14 cellular contexts compared by ENCODE assay signal in the genomic region with DNA sequence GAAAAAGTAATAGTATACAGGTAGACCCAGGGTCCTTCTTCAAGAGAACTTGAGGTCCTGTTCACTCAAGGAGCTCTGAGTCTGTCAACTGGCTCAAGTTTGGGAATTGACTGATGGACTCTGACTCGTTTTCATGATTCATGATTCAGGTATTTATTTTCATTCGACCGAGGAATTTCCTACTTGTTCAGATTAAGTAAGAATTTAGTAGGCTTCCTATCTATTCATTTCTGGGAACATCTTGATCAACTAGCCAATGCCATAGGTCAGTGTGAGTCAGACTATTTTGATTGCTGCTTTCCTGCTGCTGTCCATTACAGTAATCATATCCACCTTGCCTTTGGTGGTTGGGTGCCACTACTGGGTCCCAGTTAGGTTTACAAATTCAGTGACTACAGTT. TPM values are rescaled to one million over a fixed set of nuclear protein-coding genes. Genes with fewer than 3 reads are reported as not detected.
DNase-seq lines count a peak whose midpoint lies in the region; ATAC-seq, FAIRE-seq and TF ChIP-seq lines count a peak whose summit lies in the region.
"Had no signal": no experiment of that assay in that cellular context is flagged by ENCODE, and none has a peak within 500 bp of the region (broad histone marks: within the 10 kb centered on the region; RNA-seq: fewer than 3 reads in every experiment).

No MANE protein-coding gene starts in this region.

- no peaks in the 10 kb centered on the region for H3K79me2 ChIP-seq in ACC112 (ENCODE audit: control insufficient read depth, insufficient read depth, low read length, unreplicated experiment)
- H3K79me2 ChIP-seq in keratinocyte (ENCODE audit: control insufficient read depth, insufficient read depth, low read length) = no peaks in the 10 kb centered on the region
- H3K79me2 ChIP-seq: parathyroid adenoma had no signal

- no peaks in the 10 kb centered on the region for H3K9me3 ChIP-seq in keratinocyte (ENCODE audit: control insufficient read depth, low read depth, low read length)
- H3K9me3 ChIP-seq: BLaER1 treated with 17β-estradiol and CSF1 and Interleukin-3, amounts not matched to agents 10 nM and 100 nM; uterus had no signal

- DNase-seq in HTR-8/SVneo (ENCODE audit: insufficient read length, low spot score) (peak; percentile 74), brain microvascular endothelial cell (peak; percentile 85), keratinocyte (ENCODE audit: low read depth, low spot score) (peak; percentile 54), DMS 273 treated with DMSO at 0.1 percent for 48 hours (lab: John Stamatoyannopoulos, UW) (no peak), NCI-H748 treated with DMSO at 0.1 percent for 48 hours (lab: John Stamatoyannopoulos, UW) (no peak), SK-N-DZ (ENCODE audit: low spot score) (no peak)
- DNase-seq: effector CD8-positive, alpha-beta T cell; kidney; NCI-H526 treated with DMSO at 0.1 percent for 48 hours; uterus had no signal

- TF ChIP-seq CTCF in brain microvascular endothelial cell (IDR thresholded peaks at IDR 0.05; ENCODE audit: low read depth, low read length, missing control alignments) = no peak
- TF ChIP-seq CTCF in keratinocyte (optimal IDR thresholded peaks at IDR 0.05 in 1 of 3, IDR thresholded peaks at IDR 0.05 in 1 of 3, conservative IDR thresholded peaks at IDR 0.05 in 1 of 3; ENCODE audit: extremely low read depth in 1 of 3, insufficient read depth in 2 of 3, low read length in 3 of 3) = no peak

- no peaks in the 10 kb centered on the region for H3K9me1 ChIP-seq in keratinocyte (ENCODE audit: control insufficient read depth, extremely low read depth, insufficient read depth, low read length)

- peaks cover 44% of the 10 kb centered on the region for H3K4me1 ChIP-seq in ACC112 (ENCODE audit: control insufficient read depth, insufficient read depth, low read length, unreplicated experiment)
- peaks cover 11% of the 10 kb centered on the region for H3K4me1 ChIP-seq in keratinocyte (ENCODE audit: control insufficient read depth, extremely low read depth, insufficient read depth, low read length)
- H3K4me1 ChIP-seq: uterus had no signal

- no peaks in the 10 kb centered on the region for H4K20me1 ChIP-seq in keratinocyte (ENCODE audit: control insufficient read depth, extremely low read depth, insufficient read depth, low read length)
- H4K20me1 ChIP-seq: BLaER1 treated with 17β-estradiol and CSF1 and Interleukin-3, amounts not matched to agents 10 nM and 100 nM had no signal

- H3K9ac ChIP-seq in keratinocyte (ENCODE audit: control insufficient read depth, extremely low read depth, insufficient read depth, low read length) = no peak overlapping the region
- H3K9ac ChIP-seq: BLaER1 treated with 17β-estradiol and CSF1 and Interleukin-3, amounts not matched to agents 10 nM and 100 nM; parathyroid adenoma had no signal

- H3K36me3 ChIP-seq in ACC112 (ENCODE audit: insufficient read depth, low read length) = no peaks in the 10 kb centered on the region
- H3K36me3 ChIP-seq in brain microvascular endothelial cell (replicated peaks) = no peaks in the 10 kb centered on the region
- no peaks in the 10 kb centered on the region for H3K36me3 ChIP-seq in keratinocyte (ENCODE audit: control insufficient read depth in 2 of 2, extremely low read depth in 1 of 2, insufficient read depth in 2 of 2, low read length in 2 of 2)
- H3K36me3 ChIP-seq: BLaER1 treated with 17β-estradiol and CSF1 and Interleukin-3, amounts not matched to agents 10 nM and 100 nM; uterus had no signal

- H3K27me3 ChIP-seq in ACC112 (ENCODE audit: insufficient read depth, low read length) (no peaks in the 10 kb centered on the region), brain microvascular endothelial cell (replicated peaks) (no peaks in the 10 kb centered on the region), keratinocyte (ENCODE audit: control insufficient read depth, extremely low read depth, insufficient read depth, low read length) (no peaks in the 10 kb centered on the region)
- H3K27me3 ChIP-seq: BLaER1 treated with 17β-estradiol and CSF1 and Interleukin-3, amounts not matched to agents 10 nM and 100 nM; uterus had no signal

- peak overlapping the region; percentile 24; the same call in 1 of the 2 replicates for H3K4me3 ChIP-seq in ACC112 (ENCODE audit: low read depth, low read length)
- H3K4me3 ChIP-seq in brain microvascular endothelial cell (ENCODE audit: low read depth, low read length) = no peak overlapping the region
- H3K4me3 ChIP-seq in keratinocyte (ENCODE audit: control insufficient read depth in 2 of 3, extremely low read depth in 1 of 3, insufficient read depth in 2 of 3, low read depth in 1 of 3, low read length in 3 of 3) = no peak overlapping the region
- H3K4me3 ChIP-seq: BLaER1 treated with 17β-estradiol and CSF1 and Interleukin-3, amounts not matched to agents 10 nM and 100 nM; uterus had no signal

- FAIRE-seq in HTR-8/SVneo (lab: Jason Lieb, UNC) (no peak), keratinocyte (lab: Jason Lieb, UNC) (peak; percentile 67)
- FAIRE-seq: kidney had no signal

- dilution Hi-C loops in keratinocyte (cut with MboI; ENCODE audit: extremely low pct_ligation_motif_present, low sequenced_read_pairs) = no loop called here

- H2AFZ ChIP-seq in ACC112 (ENCODE audit: low read length, unreplicated experiment) = no peak overlapping the region
- no peak overlapping the region for H2AFZ ChIP-seq in keratinocyte (ENCODE audit: control insufficient read depth, low read length)
- H2AFZ ChIP-seq: parathyroid adenoma had no signal

- peak overlapping the region; percentile 18 for H3K4me2 ChIP-seq in keratinocyte (ENCODE audit: control insufficient read depth, extremely low read depth, insufficient read depth, low read depth, low read length)
- H3K4me2 ChIP-seq: BLaER1 treated with 17β-estradiol and CSF1 and Interleukin-3, amounts not matched to agents 10 nM and 100 nM had no signal

- in situ Hi-C loops in brain microvascular endothelial cell (cut with HindIII; ENCODE audit: low pct_ligation_motif_present, low sequenced_read_pairs) = no loop called here

- H3K27ac ChIP-seq in ACC112 (ENCODE audit: low read depth, low read length) (peak overlapping the region; percentile 72), brain microvascular endothelial cell (peak overlapping the region; percentile 64), keratinocyte (ENCODE audit: control insufficient read depth, insufficient read depth, low read length) (no peak overlapping the region)
- H3K27ac ChIP-seq: BLaER1 treated with 17β-estradiol and CSF1 and Interleukin-3, amounts not matched to agents 10 nM and 100 nM; parathyroid adenoma; uterus had no signal

- no peak for ATAC-seq in GM19463 (IDR thresholded peaks at IDR 0.05; ENCODE audit: unreplicated experiment)

RNA-seq across cellular contexts. Expression of a gene that starts 6.1 kb away (rescaled TPM):
- polyA plus RNA-seq in keratinocyte = not detected in 3 replicates
- not detected for polyA plus RNA-seq in keratinocyte (2011; ENCODE audit: low read depth)
- not detected in 2 replicates for polyA plus RNA-seq in keratinocyte (2011; cell fraction: cytosol; rRNA removed)
- not detected in 2 replicates for polyA plus RNA-seq in keratinocyte (2011; cell fraction: nucleus; rRNA removed)
- polyA plus RNA-seq in keratinocyte (2012; ENCODE audit: low replicate concordance) = 0.03 and 0.05 TPM in 2 replicates
- polyA minus RNA-seq in keratinocyte = not detected in 3 replicates
- not detected for polyA minus RNA-seq in keratinocyte (2011; cell fraction: cytosol; rRNA and poly(A)+ RNA removed)
- not detected in 2 replicates for polyA minus RNA-seq in keratinocyte (2011; cell fraction: nucleus; rRNA and poly(A)+ RNA removed)
- polyA plus RNA-seq in SK-N-DZ (2014; cell fraction: cytosol; rRNA removed) = not detected in 2 replicates
- not detected in 2 replicates for polyA plus RNA-seq in SK-N-DZ (2014; cell fraction: nucleus; rRNA removed)

RNA-seq across cellular contexts. Expression of a gene that starts 10.4 kb away (rescaled TPM):
- polyA plus RNA-seq in keratinocyte = 20.5 to 33.2 TPM (median 29.7 TPM) in 3 replicates
- polyA plus RNA-seq in keratinocyte (2011; ENCODE audit: low read depth) = 29.4 TPM
- 12.5 and 30.0 TPM in 2 replicates for polyA plus RNA-seq in keratinocyte (2011; cell fraction: cytosol; rRNA removed)
- polyA plus RNA-seq in keratinocyte (2011; cell fraction: nucleus; rRNA removed) = 35.2 and 42.6 TPM in 2 replicates
- 16.6 and 26.3 TPM in 2 replicates for polyA plus RNA-seq in keratinocyte (2012; ENCODE audit: low replicate concordance)
- 10.2 to 53.4 TPM (median 30.8 TPM) in 3 replicates for polyA minus RNA-seq in keratinocyte
- 29.9 TPM for polyA minus RNA-seq in keratinocyte (2011; cell fraction: cytosol; rRNA and poly(A)+ RNA removed)
- 34.4 and 74.0 TPM in 2 replicates for polyA minus RNA-seq in keratinocyte (2011; cell fraction: nucleus; rRNA and poly(A)+ RNA removed)
- 16.2 and 20.7 TPM in 2 replicates for polyA plus RNA-seq in SK-N-DZ (2014; cell fraction: cytosol; rRNA removed)
- polyA plus RNA-seq in SK-N-DZ (2014; cell fraction: nucleus; rRNA removed) = 17.3 and 25.2 TPM in 2 replicates

Comparison
In these comparisons a context has a peak if more than half of its experiments do, and no peak if none do; other contexts are left out.
1. DNase-seq: peak in HTR-8/SVneo (single experiment), brain microvascular endothelial cell (single experiment) and keratinocyte (single experiment); none in DMS 273 treated with DMSO at 0.1 percent for 48 hours (single experiment), NCI-H748 treated with DMSO at 0.1 percent for 48 hours (single experiment) and SK-N-DZ (single experiment).